In genomic region chr6:250676-251075, GRCh38 we compare ENCODE assay signal across 13 cellular contexts.
"Had no signal": no experiment of that assay in that cellular context is flagged by ENCODE, and none has a peak within 500 bp of the region (broad histone marks: within the 10 kb centered on the region; RNA-seq: fewer than 3 reads in every experiment).

No MANE protein-coding gene starts in this region.

- H3K4me3 Mint-ChIP-seq: central memory CD8-positive, alpha-beta T cell; nephron; stimulated activated memory B cell treated with anti-CD40 and anti-IgM and Interleukin-4, amounts not matched to agents 10 μg/mL and 1 μg/mL and 100 μg/mL, for 72 hours had no signal

- H3K36me3 Mint-ChIP-seq: stimulated activated memory B cell treated with anti-CD40 and anti-IgM and Interleukin-4, amounts not matched to agents 10 μg/mL and 1 μg/mL and 100 μg/mL, for 72 hours had no signal

- DNase-seq: activated CD4-positive, alpha-beta T cell treated with anti-CD3 and anti-CD28 coated beads for 48 hours; activated T-cell treated with anti-CD3 and anti-CD28 coated beads, Interleukin-2, amount 50 U/mL, for 48 hours; amniotic stem cell; hippocampal formation; kidney; left ventricle myocardium inferior; occipital lobe; stimulated activated CD4-positive, alpha-beta T cell treated with anti-CD3 and anti-CD28 coated beads, Interleukin-2, amount 100 ng/mL, for 48 hours; substantia nigra had no signal

- FAIRE-seq: kidney had no signal

- H3K4me1 Mint-ChIP-seq: nephron had no signal

- H3K9me3 Mint-ChIP-seq: central memory CD8-positive, alpha-beta T cell; stimulated activated memory B cell treated with anti-CD40 and anti-IgM and Interleukin-4, amounts not matched to agents 10 μg/mL and 1 μg/mL and 100 μg/mL, for 72 hours had no signal

- ATAC-seq: stimulated activated memory B cell treated with anti-CD40 and anti-IgM and Interleukin-4, amounts not matched to agents 10 μg/mL and 1 μg/mL and 100 μg/mL, for 72 hours had no signal

- H3K27me3 Mint-ChIP-seq: central memory CD8-positive, alpha-beta T cell; stimulated activated memory B cell treated with anti-CD40 and anti-IgM and Interleukin-4, amounts not matched to agents 10 μg/mL and 1 μg/mL and 100 μg/mL, for 72 hours had no signal

- H3K27ac Mint-ChIP-seq: nephron, progenitor cell of endocrine pancreas had no signal
